9 cellular contexts compared by ENCODE assay signal in the genomic region with DNA sequence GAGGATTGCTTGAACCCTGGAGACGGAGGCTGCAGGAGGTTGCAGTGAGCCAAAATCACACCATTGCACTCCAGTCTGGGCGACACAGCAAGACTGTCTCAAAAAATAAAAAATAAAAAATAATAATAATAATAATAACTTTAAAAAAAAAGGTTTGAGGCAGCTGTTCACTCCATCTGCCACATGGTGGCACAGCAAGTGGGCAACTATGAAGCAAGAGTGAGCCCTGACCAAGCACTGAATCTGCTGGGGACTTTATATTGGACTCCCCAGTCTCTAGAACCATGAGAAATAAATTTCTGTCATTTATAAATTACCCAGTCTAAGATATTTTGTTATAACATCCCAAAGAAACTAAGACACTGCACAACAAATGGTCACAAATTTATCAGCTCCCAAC. TPM values are rescaled to one million over a fixed set of nuclear protein-coding genes. Genes with fewer than 3 reads are reported as not detected.
A peak's percentile ranks its signal among the peaks of the same experiment; 100 is the strongest.
DNase-seq lines count a peak whose midpoint lies in the region; ATAC-seq and TF ChIP-seq lines count a peak whose summit lies in the region.
"Had no signal": no experiment of that assay in that cellular context is flagged by ENCODE, and none has a peak within 500 bp of the region (broad histone marks: within the 10 kb centered on the region; RNA-seq: fewer than 3 reads in every experiment).

No MANE protein-coding gene starts in this region.

- no peak overlapping the region for H3K18ac ChIP-seq in trophoblast cell (ENCODE audit: low read length)

- no peaks in the 10 kb centered on the region for H3K27me3 ChIP-seq in OCI-LY3 (ENCODE audit: low read depth, low read length)
- H3K27me3 ChIP-seq in trophoblast cell (ENCODE audit: insufficient read depth, low read length), result no peaks in the 10 kb centered on the region

- H2AFZ ChIP-seq in OCI-LY3 (ENCODE audit: low read depth, low read length) (no peak overlapping the region), trophoblast cell (ENCODE audit: insufficient read depth, low read length, poor library complexity) (no peak overlapping the region)

- H3K4me1 ChIP-seq in OCI-LY3 (ENCODE audit: low read length) (no peaks in the 10 kb centered on the region), trophoblast cell (ENCODE audit: control insufficient read depth in 1 of 2, insufficient read depth in 2 of 2, low read length in 2 of 2) (peaks cover 2 to 5% of the 10 kb centered on the region in 2 experiments)

- peak overlapping the region; percentile 27 for H2BK120ac ChIP-seq in trophoblast cell (ENCODE audit: insufficient read depth, low read length, poor library complexity)

- no peak overlapping the region for H4K12ac ChIP-seq in trophoblast cell (ENCODE audit: low read depth, low read length)

- H3K9ac ChIP-seq in OCI-LY3 (ENCODE audit: low read length) (no peak overlapping the region), trophoblast cell (ENCODE audit: low read length) (no peak overlapping the region)

- no peak for ATAC-seq in GM21529 (IDR thresholded peaks at IDR 0.05; ENCODE audit: unreplicated experiment)
- no peak for ATAC-seq in HG02798 (IDR thresholded peaks at IDR 0.05; ENCODE audit: poor library complexity, unreplicated experiment)

- H3K36me3 ChIP-seq in OCI-LY3 (replicated peaks; ENCODE audit: low read depth, low read length) (no peaks in the 10 kb centered on the region), trophoblast cell (ENCODE audit: control insufficient read depth in 1 of 2, insufficient read depth in 2 of 2, low read length in 2 of 2) (peaks cover 0 to 3% of the 10 kb centered on the region in 2 experiments)

- H3K23ac ChIP-seq in trophoblast cell (ENCODE audit: low read length), result no peak overlapping the region

- WGBS in trophoblast cell (ENCODE audit: extremely low coverage, insufficient coverage, insufficient read length), result no CpG with 5 or more reads among the region's 2 CpGs

- peak overlapping the region; percentile 50 for H2BK12ac ChIP-seq in trophoblast cell (ENCODE audit: low read length)

- H2AK5ac ChIP-seq in trophoblast cell (ENCODE audit: low read length), result no peak overlapping the region

- H3K9me3 ChIP-seq in OCI-LY3 (ENCODE audit: insufficient read depth, low read length) (no peaks in the 10 kb centered on the region), trophoblast cell (ENCODE audit: insufficient read depth, low read depth, low read length) (no peaks in the 10 kb centered on the region)

- no peak overlapping the region for H4K8ac ChIP-seq in trophoblast cell (ENCODE audit: low read depth, low read length)

- H3K4me2 ChIP-seq in OCI-LY3 (ENCODE audit: low read length), result no peak overlapping the region
- H3K4me2 ChIP-seq in trophoblast cell (ENCODE audit: low read length), result no peak overlapping the region

- H2BK5ac ChIP-seq in trophoblast cell (ENCODE audit: low read depth, low read length, poor library complexity), result no peak overlapping the region

- DNase-seq in GM03348 (ENCODE audit: low spot score) (peak; percentile 57), epithelial cell of esophagus (ENCODE audit: low read depth) (peak; percentile 28), trophoblast cell (no peak), C1 segment of cervical spinal cord (lab: John Stamatoyannopoulos, UW) (no peak)
- DNase-seq in stimulated activated CD4-positive, alpha-beta T cell treated with anti-CD3 and anti-CD28 coated beads, Interleukin-4, amount 100 ng/mL, for 24 hours, result no peak
- DNase-seq: activated CD4-positive, alpha-beta T cell treated with anti-CD3 and anti-CD28 coated beads, Interleukin-2, amount 50 U/mL, for 1 hour had no signal

- H3K27ac ChIP-seq in OCI-LY3 (ENCODE audit: low read length), result no peak overlapping the region
- H3K27ac ChIP-seq in trophoblast cell (ENCODE audit: low read depth, low read length), result no peak overlapping the region

- no peak overlapping the region for H3K14ac ChIP-seq in trophoblast cell (ENCODE audit: low read length)

- peaks cover 2% of the 10 kb centered on the region for H3K79me1 ChIP-seq in trophoblast cell (ENCODE audit: low read length)

- no peak overlapping the region for H3K4me3 ChIP-seq in OCI-LY3 (ENCODE audit: low read length)
- H3K4me3 ChIP-seq in epithelial cell of esophagus (ENCODE audit: low read length), result no peak overlapping the region
- no peak overlapping the region for H3K4me3 ChIP-seq in trophoblast cell (ENCODE audit: low read depth, low read length)

- TF ChIP-seq CTCF in OCI-LY3 (IDR thresholded peaks at IDR 0.05; ENCODE audit: low read depth, low read length) (peak; percentile 21; the same call in 1 of the 2 replicates), epithelial cell of esophagus (IDR thresholded peaks at IDR 0.05; ENCODE audit: insufficient read depth, low read depth, low read length, missing control alignments) (peak; percentile 51)

- H3K79me2 ChIP-seq in OCI-LY3 (ENCODE audit: low read length), result no peaks in the 10 kb centered on the region
- no peaks in the 10 kb centered on the region for H3K79me2 ChIP-seq in trophoblast cell (ENCODE audit: control insufficient read depth, insufficient read depth, low read length, poor library complexity)

- no peak overlapping the region for H4K91ac ChIP-seq in trophoblast cell (ENCODE audit: low read depth, low read length)

- no peak overlapping the region for H3K4ac ChIP-seq in trophoblast cell (ENCODE audit: low read depth, low read length)

- no peaks in the 10 kb centered on the region for H4K20me1 ChIP-seq in OCI-LY3 (ENCODE audit: insufficient read depth, low read length)

RNA-seq across cellular contexts. Expression of gene BRI3, which starts 14.6 kb away (rescaled TPM):
- polyA plus RNA-seq in trophoblast cell (2013), result 402 and 424 TPM in 2 replicates

RNA-seq across cellular contexts. Expression of gene TECPR1, which starts 14.8 kb away (rescaled TPM):
- polyA plus RNA-seq in trophoblast cell (2013), result 4.5 and 4.7 TPM in 2 replicates

RNA-seq across cellular contexts. Expression of gene BHLHA15, which starts 55.6 kb away (rescaled TPM):
- polyA plus RNA-seq in trophoblast cell (2013), result 20.7 and 22.5 TPM in 2 replicates

Comparison
In these comparisons a context has a peak if more than half of its experiments do, and no peak if none do; other contexts are left out.
1. DNase-seq: peak in GM03348 (single experiment) and epithelial cell of esophagus (single experiment); none in trophoblast cell (0 of 2), stimulated activated CD4-positive, alpha-beta T cell treated with anti-CD3 and anti-CD28 coated beads, Interleukin-4, amount 100 ng/mL, for 24 hours (single experiment) and C1 segment of cervical spinal cord (0 of 14).